ENCODE assay signal across 20 cellular contexts in the genomic region with DNA sequence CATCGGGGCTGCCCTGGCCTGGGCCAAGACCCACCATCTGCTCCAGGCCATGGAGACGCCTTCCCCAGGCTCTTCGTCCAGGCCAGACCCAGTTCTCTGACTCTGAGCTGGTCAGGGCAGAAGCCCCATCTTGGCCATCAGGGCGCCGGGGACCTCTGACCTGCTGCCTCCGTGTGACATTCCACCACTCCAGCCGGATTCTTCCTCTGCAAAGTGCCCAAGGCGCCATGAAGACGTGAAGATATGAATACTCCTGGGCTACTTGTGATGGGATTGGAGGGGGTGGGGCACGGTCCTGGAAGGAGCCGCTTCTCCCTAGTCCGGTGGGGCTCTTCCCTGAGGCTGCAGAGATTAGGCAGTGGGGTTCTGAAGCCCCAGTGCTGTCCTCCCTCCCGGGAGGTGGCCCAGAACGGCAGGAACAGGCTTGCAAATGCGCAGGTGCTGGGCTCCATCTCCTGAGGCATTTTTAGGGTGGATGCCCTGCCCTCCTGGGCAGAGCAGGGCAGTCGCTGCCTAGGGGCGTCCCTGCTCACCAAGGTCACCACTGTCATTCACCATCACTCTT. TPM values are rescaled to one million over a fixed set of nuclear protein-coding genes. Genes with fewer than 3 reads are reported as not detected.
DNase-seq lines count a peak whose midpoint lies in the region; ATAC-seq, FAIRE-seq and TF ChIP-seq lines count a peak whose summit lies in the region.
"Had no signal": no experiment of that assay in that cellular context is flagged by ENCODE, and none has a peak within 500 bp of the region (broad histone marks: within the 10 kb centered on the region; RNA-seq: fewer than 3 reads in every experiment).

No MANE protein-coding gene starts in this region.

- intact Hi-C loops in left ventricle myocardium superior (cut with micrococcal nuclease) (no loop called here), left ventricle myocardium inferior (cut with micrococcal nuclease) (no loop called here), kidney (cut with DNase I) (no loop called here), sigmoid colon (cut with DNase I) (no loop called here)

- no peaks in the 10 kb centered on the region for H3K9me3 ChIP-seq in left ventricle myocardium inferior (replicated peaks)
- no peaks in the 10 kb centered on the region for H3K9me3 ChIP-seq in kidney (ENCODE audit: control insufficient read depth in 1 of 2, low read length in 2 of 2)
- no peaks in the 10 kb centered on the region for H3K9me3 ChIP-seq in sigmoid colon

- 81 to 86% methylated on average over 17 of the region's 17 CpGs for WGBS in sigmoid colon, 2 donors

- H3K27ac ChIP-seq in left ventricle myocardium inferior (replicated peaks) (no peak overlapping the region), kidney (ENCODE audit: low read depth in 2 of 2, low read length in 2 of 2) (no peak overlapping the region), sigmoid colon (no peak overlapping the region)
- H3K27ac ChIP-seq: C4-2B had no signal

- no peaks in the 10 kb centered on the region for H3K4me1 ChIP-seq in left ventricle myocardium inferior
- H3K4me1 ChIP-seq in kidney (ENCODE audit: control insufficient read depth in 1 of 2, insufficient read depth in 1 of 2, low read depth in 1 of 2, low read length in 2 of 2), result no peaks in the 10 kb centered on the region
- H3K4me1 ChIP-seq in sigmoid colon, result no peaks in the 10 kb centered on the region

- no peak for ATAC-seq in left ventricle myocardium superior
- ATAC-seq: CD8-positive, alpha-beta T cell had no signal

- TF ChIP-seq EP300 in sigmoid colon (IDR thresholded peaks at IDR 0.05), result no peak

- DNase-seq in left ventricle myocardium superior (peak; percentile 7), left ventricle myocardium inferior (no peak), H7 (peak; percentile 57), kidney (peak; percentile 53), sigmoid colon (no peak), cerebellum (ENCODE audit: low spot score) (no peak), NCI-H2196 (lab: John Stamatoyannopoulos, UW; ENCODE audit: unreplicated experiment) (no peak)
- DNase-seq: 8988T; AML-193; CD8-positive, alpha-beta T cell; COR-L47; DMS153; DMS79 treated with DMSO at 0.1 percent for 48 hours; EL; GDM1; IMR-90 had no signal

- H3K36me3 ChIP-seq in left ventricle myocardium inferior (no peaks in the 10 kb centered on the region), H7 (replicated peaks; ENCODE audit: control insufficient read depth, insufficient read depth, low read length) (no peaks in the 10 kb centered on the region), kidney (ENCODE audit: control insufficient read depth in 1 of 2, insufficient read depth in 2 of 2, low read length in 2 of 2) (no peaks in the 10 kb centered on the region), sigmoid colon (no peaks in the 10 kb centered on the region)

- no peak overlapping the region for H3K9ac ChIP-seq in kidney (ENCODE audit: low read length in 2 of 2)

- TF ChIP-seq CTCF in left ventricle myocardium inferior (IDR thresholded peaks at IDR 0.05; ENCODE audit: borderline replicate concordance), result no peak
- TF ChIP-seq CTCF in kidney (IDR thresholded peaks at IDR 0.05; ENCODE audit: borderline replicate concordance, extremely low read depth, insufficient read depth), result no peak
- no peak for TF ChIP-seq CTCF in sigmoid colon (IDR thresholded peaks at IDR 0.05)

- peaks cover 50% of the 10 kb centered on the region for H3K27me3 ChIP-seq in left ventricle myocardium inferior (ENCODE audit: low read depth)
- no peaks in the 10 kb centered on the region for H3K27me3 ChIP-seq in H7 (ENCODE audit: control insufficient read depth, insufficient read depth, low read length)
- H3K27me3 ChIP-seq in sigmoid colon, result peaks cover 0 to 31% (median 8%) of the 10 kb centered on the region in 3 donors

- no peak for FAIRE-seq in kidney (lab: Jason Lieb, UNC)
- FAIRE-seq: D721Med had no signal

- H3K4me3 ChIP-seq in left ventricle myocardium inferior, result no peak overlapping the region
- no peak overlapping the region for H3K4me3 ChIP-seq in H7 (ENCODE audit: insufficient read depth, low read depth, low read length)
- no peak overlapping the region for H3K4me3 ChIP-seq in kidney (ENCODE audit: low read length in 2 of 2)
- no peak overlapping the region for H3K4me3 ChIP-seq in sigmoid colon

- TF ChIP-seq POLR2A in sigmoid colon (IDR thresholded peaks at IDR 0.05), result no peak

RNA-seq across cellular contexts. Expression of a gene that starts 26.0 kb away (rescaled TPM):
- not detected for total RNA-seq in left ventricle myocardium superior
- total RNA-seq in left ventricle myocardium inferior, result not detected
- total RNA-seq in H7 (2014; rRNA removed; shearing (Covaris generic)), result 2.4 and 3.0 TPM in 2 replicates
- not detected for total RNA-seq in kidney
- polyA plus RNA-seq in kidney (ENCODE audit: insufficient read depth, low read depth, low replicate concordance), result 0.41 TPM
- total RNA-seq in sigmoid colon, result 1 to 10 TPM in 1 of 4 donors, under 1 TPM in 1, not detected in 2; 0.27 to 1.1 TPM
- 1 to 10 TPM in 1 of 3 donors, not detected in 2; 1.4 TPM for polyA plus RNA-seq in sigmoid colon
- total RNA-seq in cerebellum, result 1.3 TPM
- total RNA-seq: CD8-positive, alpha-beta T cell; H4; HT-29; IMR-90 had no signal
- polyA plus RNA-seq: IMR-90 had no signal

RNA-seq across cellular contexts. Expression of a gene that starts 50.7 kb away (rescaled TPM):
- total RNA-seq in left ventricle myocardium superior (2.4 TPM), left ventricle myocardium inferior (1.7 TPM), kidney (7.1 TPM), sigmoid colon (10 to 100 TPM in 1 of 4 donors, 1 to 10 TPM in 3; 2.9 to 16.1 (median 6.9) TPM), cerebellum (2.2 TPM)
- total RNA-seq in H7 (2014; rRNA removed; shearing (Covaris generic)), result 3.2 and 4.8 TPM in 2 replicates
- polyA plus RNA-seq in kidney (ENCODE audit: insufficient read depth, low read depth, low replicate concordance) (6.6 TPM), sigmoid colon (10 to 100 TPM; 43.5 to 64.3 (median 48.0) TPM)

RNA-seq across cellular contexts. Expression of a gene that starts 57.5 kb away (rescaled TPM):
- total RNA-seq in left ventricle myocardium superior, result 19.5 TPM
- total RNA-seq in left ventricle myocardium inferior, result 20.8 TPM
- total RNA-seq in H7 (2014; rRNA removed; shearing (Covaris generic)), result 54.8 and 57.7 TPM in 2 replicates
- 23.8 TPM for total RNA-seq in kidney
- polyA plus RNA-seq in kidney (ENCODE audit: insufficient read depth, low read depth, low replicate concordance), result 13.9 TPM
- 10 to 100 TPM; 17.1 to 31.5 (median 21.8) TPM for total RNA-seq in sigmoid colon
- polyA plus RNA-seq in sigmoid colon, result 10 to 100 TPM in 1 of 3 donors, 1 to 10 TPM in 2; 3.9 to 10.3 (median 9.6) TPM
- total RNA-seq in cerebellum, result 40.0 TPM
- total RNA-seq: CD8-positive, alpha-beta T cell; HT-29 had no signal

Comparison
In these comparisons a context has a peak if more than half of its experiments do, and no peak if none do; other contexts are left out.
1. DNase-seq: peak in left ventricle myocardium superior (single experiment), H7 (single experiment) and kidney (single experiment); none in left ventricle myocardium inferior (single experiment), sigmoid colon (single experiment), cerebellum (single experiment) and NCI-H2196 (single experiment).